22 cellular contexts compared by ENCODE assay signal in the genomic region with DNA sequence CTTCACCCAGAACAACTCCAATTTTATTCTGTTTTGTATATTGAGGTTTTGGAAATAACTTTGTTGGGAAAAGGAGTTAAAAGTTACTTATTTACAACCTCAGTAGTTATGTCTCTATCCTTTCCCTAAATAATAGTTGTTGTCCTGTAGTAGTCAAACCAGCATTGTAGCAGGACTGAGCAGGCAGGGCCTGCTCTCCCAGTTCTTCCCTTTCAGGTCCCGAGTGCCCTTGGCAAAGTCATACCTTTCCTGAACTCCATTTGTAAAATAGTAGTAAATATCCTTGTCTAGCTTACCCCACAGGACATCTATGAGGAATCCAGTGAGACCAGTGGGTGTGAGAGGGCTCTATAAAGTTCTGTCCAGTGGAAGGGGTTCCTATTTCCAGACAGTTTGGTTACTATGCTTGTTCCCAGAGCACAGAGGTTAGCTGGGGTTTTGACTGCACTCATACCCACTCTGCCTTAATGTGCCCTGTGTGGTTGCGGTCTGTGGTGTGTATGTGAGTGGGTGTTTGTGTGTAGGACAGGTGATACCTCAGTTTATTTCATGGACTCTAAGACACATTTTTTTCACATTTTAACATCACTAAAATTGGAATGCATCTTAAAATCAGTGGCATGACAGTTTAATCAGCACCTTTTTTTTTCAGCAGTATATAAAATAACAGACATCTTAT.
DNase-seq lines count a peak whose midpoint lies in the region; FAIRE-seq and TF ChIP-seq lines count a peak whose summit lies in the region.
"Had no signal": no experiment of that assay in that cellular context is flagged by ENCODE, and none has a peak within 500 bp of the region (broad histone marks: within the 10 kb centered on the region; RNA-seq: fewer than 3 reads in every experiment).

No MANE protein-coding gene starts in this region.

- H3K9ac ChIP-seq in trophoblast cell (ENCODE audit: low read length): no peak overlapping the region

- peaks cover 14 to 21% of the 10 kb centered on the region in 2 experiments for H3K4me1 ChIP-seq in trophoblast cell (ENCODE audit: control insufficient read depth in 1 of 2, insufficient read depth in 2 of 2, low read length in 2 of 2)

- H3K79me2 ChIP-seq in trophoblast cell (ENCODE audit: control insufficient read depth, insufficient read depth, low read length, poor library complexity): peaks cover 1% of the 10 kb centered on the region

- FAIRE-seq in GM19239 (lab: Jason Lieb, UNC): no peak

- H2BK12ac ChIP-seq in trophoblast cell (ENCODE audit: low read length): no peak overlapping the region

- H3K27me3 Mint-ChIP-seq in HFFc6 (ENCODE audit: insufficient read depth): no peaks in the 10 kb centered on the region; the same call in 1 of the 2 replicates
- H3K27me3 Mint-ChIP-seq: activated CD4-positive, alpha-beta T cell treated with anti-CD3 and anti-CD28 coated beads, Interleukin-2, amount 10 ng/mL, durations not matched to agents 24 days and 14 days had no signal

- H3K4me1 Mint-ChIP-seq in HFFc6 (ENCODE audit: low read depth): peaks cover 40% of the 10 kb centered on the region

- TF ChIP-seq CTCF in HFFc6 (IDR thresholded peaks at IDR 0.05): no peak

- H3K79me1 ChIP-seq in trophoblast cell (ENCODE audit: low read length): peaks cover 7% of the 10 kb centered on the region

- H2AFZ ChIP-seq in trophoblast cell (ENCODE audit: insufficient read depth, low read length, poor library complexity): no peak overlapping the region

- H3K27ac Mint-ChIP-seq in HFFc6: peak overlapping the region; percentile 79
- H3K27ac Mint-ChIP-seq: activated CD4-positive, alpha-beta T cell treated with anti-CD3 and anti-CD28 coated beads, Interleukin-2, amount 10 ng/mL, durations not matched to agents 24 days and 14 days; immature natural killer cell; T-helper 1 cell treated with Interleukin-12 subunit alpha and Interleukin-12 subunit beta and Interleukin-4 antibody, amounts not matched to agents 30 μg/mL and 1 μg/mL, for 36 hours had no signal

- H3K4me2 ChIP-seq in trophoblast cell (ENCODE audit: low read length): peak overlapping the region; percentile 20

- no peak overlapping the region for H2BK120ac ChIP-seq in trophoblast cell (ENCODE audit: insufficient read depth, low read length, poor library complexity)

- H3K27ac ChIP-seq in epithelial cell of prostate: peak overlapping the region; percentile 72
- peak overlapping the region; percentile 85 for H3K27ac ChIP-seq in trophoblast cell (ENCODE audit: low read depth, low read length)
- H3K27ac ChIP-seq: coronary artery, left ventricle myocardium inferior had no signal

- no peak overlapping the region for H3K4me3 ChIP-seq in trophoblast cell (ENCODE audit: low read depth, low read length)
- H3K4me3 ChIP-seq: adrenal gland, coronary artery, left ventricle myocardium inferior had no signal

- no peak overlapping the region for H2BK5ac ChIP-seq in trophoblast cell (ENCODE audit: low read depth, low read length, poor library complexity)

- no peak overlapping the region for H4K12ac ChIP-seq in trophoblast cell (ENCODE audit: low read depth, low read length)

- no peak overlapping the region for H3K4ac ChIP-seq in trophoblast cell (ENCODE audit: low read depth, low read length)

- no peak overlapping the region for H3K23ac ChIP-seq in trophoblast cell (ENCODE audit: low read length)

- H3K9me3 Mint-ChIP-seq in HFFc6: no peaks in the 10 kb centered on the region
- H3K9me3 Mint-ChIP-seq: immature natural killer cell; T-helper 1 cell treated with Interleukin-12 subunit alpha and Interleukin-12 subunit beta and Interleukin-4 antibody, amounts not matched to agents 30 μg/mL and 1 μg/mL, for 36 hours had no signal

- H3K9me3 ChIP-seq in trophoblast cell (ENCODE audit: insufficient read depth, low read depth, low read length): no peaks in the 10 kb centered on the region
- H3K9me3 ChIP-seq: adrenal gland, left ventricle myocardium inferior had no signal

- H3K14ac ChIP-seq in trophoblast cell (ENCODE audit: low read length): no peak overlapping the region

- no CpG with 5 or more reads among the region's 2 CpGs for whole genome bisulfite sequencing in trophoblast cell (ENCODE audit: extremely low coverage, insufficient coverage, insufficient read length)

- peaks cover 13% of the 10 kb centered on the region for H3K36me3 Mint-ChIP-seq in HFFc6 (ENCODE audit: low read depth)

- no peak overlapping the region for H3K18ac ChIP-seq in trophoblast cell (ENCODE audit: low read length)

- H3K27me3 ChIP-seq in trophoblast cell (ENCODE audit: insufficient read depth, low read length): no peaks in the 10 kb centered on the region
- H3K27me3 ChIP-seq: adrenal gland had no signal

- H4K8ac ChIP-seq in trophoblast cell (ENCODE audit: low read depth, low read length): no peak overlapping the region

- DNase-seq in ELF-1 (ENCODE audit: low read depth, low spot score) (peak; percentile 40), HFFc6 (no peak), epithelial cell of prostate (ENCODE audit: low read depth, low spot score) (no peak), trophoblast cell (peak in 1 of 2 donors; percentile 50), NCI-H2107 (lab: John Stamatoyannopoulos, UW) (no peak), GM19239 (ENCODE audit: insufficient read length, low spot score) (no peak)
- DNase-seq in effector CD4-positive, alpha-beta T cell: no peak
- DNase-seq in stimulated activated CD4-positive, alpha-beta T cell treated with anti-CD3 and anti-CD28 coated beads, Interleukin-1b, Interleukin-23, amount 100 ng/mL, for 48 hours: no peak
- DNase-seq: activated CD4-positive, alpha-beta T cell treated with anti-CD3 and anti-CD28 coated beads, Interleukin-2, amount 10 ng/mL, durations not matched to agents 24 days and 14 days; adrenal gland; CD8-positive, alpha-beta T cell; DMS153; GDM1; immature natural killer cell; Karpas-422; left ventricle myocardium inferior; NCI-H187; NCI-H2227 treated with DMSO at 0.1 percent for 48 hours; NCI-H774; OCI-M1 had no signal

- no peak overlapping the region for H2AK5ac ChIP-seq in trophoblast cell (ENCODE audit: low read length)

- 0 out of 2 replicates have a peak overlapping the region, but pooled peaks have one; percentile 4 for H3K4me3 Mint-ChIP-seq in HFFc6
- H3K4me3 Mint-ChIP-seq: activated CD4-positive, alpha-beta T cell treated with anti-CD3 and anti-CD28 coated beads, Interleukin-2, amount 10 ng/mL, durations not matched to agents 24 days and 14 days; CD8-positive, alpha-beta T cell; immature natural killer cell; T-helper 1 cell treated with Interleukin-12 subunit alpha and Interleukin-12 subunit beta and Interleukin-4 antibody, amounts not matched to agents 30 μg/mL and 1 μg/mL, for 36 hours had no signal

- H3K36me3 ChIP-seq in trophoblast cell (ENCODE audit: control insufficient read depth in 1 of 2, insufficient read depth in 2 of 2, low read length in 2 of 2): no peaks in the 10 kb centered on the region
- H3K36me3 ChIP-seq: adrenal gland, left ventricle myocardium inferior had no signal

- H4K91ac ChIP-seq in trophoblast cell (ENCODE audit: low read depth, low read length): peak overlapping the region; percentile 89
